Comparison of ENCODE assay signal across 8 cellular contexts in the genomic region with DNA sequence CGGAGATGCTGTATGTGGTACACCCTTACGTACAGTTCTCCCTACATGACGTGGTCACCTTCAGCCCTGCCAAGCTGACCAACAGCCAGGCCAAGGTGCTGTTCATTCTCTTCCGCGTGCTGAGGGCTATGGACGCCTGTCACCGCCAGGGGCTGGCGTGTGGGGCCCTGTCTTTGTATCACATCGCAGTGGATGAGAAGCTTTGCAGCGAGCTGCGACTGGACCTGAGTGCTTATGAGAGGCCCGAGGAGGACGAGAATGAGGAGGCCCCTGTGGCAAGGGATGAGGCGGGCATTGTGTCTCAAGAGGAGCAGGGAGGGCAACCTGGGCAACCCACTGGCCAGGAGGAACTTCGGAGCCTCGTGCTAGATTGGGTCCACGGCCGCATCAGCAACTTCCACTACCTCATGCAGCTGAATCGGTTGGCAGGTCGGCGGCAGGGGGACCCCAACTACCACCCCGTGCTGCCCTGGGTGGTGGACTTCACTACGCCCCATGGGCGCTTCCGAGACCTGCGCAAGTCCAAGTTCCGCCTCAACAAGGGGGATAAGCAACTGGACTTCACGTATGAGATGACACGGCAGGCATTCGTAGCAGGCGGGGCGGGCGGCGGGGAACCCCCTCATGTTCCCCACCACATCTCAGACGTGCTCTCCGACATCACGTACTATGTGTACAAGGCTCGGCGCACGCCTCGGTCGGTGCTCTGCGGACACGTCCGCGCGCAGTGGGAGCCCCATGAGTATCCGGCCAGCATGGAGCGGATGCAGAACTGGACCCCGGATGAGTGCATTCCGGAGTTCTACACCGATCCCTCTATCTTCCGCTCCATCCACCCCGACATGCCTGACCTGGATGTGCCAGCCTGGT. TPM values are rescaled to one million over a fixed set of nuclear protein-coding genes. Genes with fewer than 3 reads are reported as not detected.
DNase-seq lines count a peak whose midpoint lies in the region; ATAC-seq and TF ChIP-seq lines count a peak whose summit lies in the region.

No MANE protein-coding gene starts in this region.

- peaks cover 27 to 51% (median 39%) of the 10 kb centered on the region in 11 experiments for H3K36me3 ChIP-seq in BLaER1 treated with 17β-estradiol and CSF1 and Interleukin-3, amounts not matched to agents 10 nM and 100 nM
- no peaks in the 10 kb centered on the region for H3K36me3 ChIP-seq in Karpas-422 (ENCODE audit: insufficient read depth, low read length)
- H3K36me3 ChIP-seq in colonic mucosa, result no peaks in the 10 kb centered on the region
- no peaks in the 10 kb centered on the region for H3K36me3 ChIP-seq in neural cell (ENCODE audit: insufficient read depth, low read length)

- no peak overlapping the region for H2AFZ ChIP-seq in Karpas-422 (ENCODE audit: low read length)
- H2AFZ ChIP-seq in neural cell (ENCODE audit: low read depth, low read length), result no peak overlapping the region

- H3K4me1 ChIP-seq in BLaER1 treated with 17β-estradiol and CSF1 and Interleukin-3, amounts not matched to agents 10 nM and 100 nM, result peaks cover 76 to 94% (median 87%) of the 10 kb centered on the region in 10 experiments
- H3K4me1 ChIP-seq in Karpas-422 (ENCODE audit: low read length) (peaks cover 43% of the 10 kb centered on the region), colonic mucosa (peaks cover 6% of the 10 kb centered on the region)

- H3K79me2 ChIP-seq in Karpas-422 (ENCODE audit: low read length), result peaks cover 12% of the 10 kb centered on the region
- no peaks in the 10 kb centered on the region for H3K79me2 ChIP-seq in neural cell (replicated peaks; ENCODE audit: insufficient read depth, low read length)

- no peak for ATAC-seq in GM19351 (IDR thresholded peaks at IDR 0.05; ENCODE audit: unreplicated experiment)

- H3K9ac ChIP-seq in BLaER1 treated with 17β-estradiol and CSF1 and Interleukin-3, amounts not matched to agents 10 nM and 100 nM, result peak overlapping the region; percentile 84 to 95 (median 92)
- H3K9ac ChIP-seq in Karpas-422 (ENCODE audit: low read length), result peak overlapping the region; percentile 94
- H3K9ac ChIP-seq in colonic mucosa (ENCODE audit: low read depth in 2 of 2, low read length in 2 of 2), result peak overlapping the region in 1 of 2 donors; percentile 81
- H3K9ac ChIP-seq in neural cell (ENCODE audit: low read length), result no peak overlapping the region

- TF ChIP-seq RAD21 in neural cell (conservative IDR thresholded peaks at IDR 0.05), result no peak

- TF ChIP-seq CTCF in colonic mucosa (IDR thresholded peaks at IDR 0.05) (no peak), neural cell (IDR thresholded peaks at IDR 0.05; ENCODE audit: poor library complexity, severe bottlenecking) (no peak)

- no peaks in the 10 kb centered on the region for H3F3A ChIP-seq in neural cell (ENCODE audit: insufficient read depth, low read length, poor library complexity, severe bottlenecking)

- peaks cover 0 to 56% (median 33%) of the 10 kb centered on the region in 11 experiments; a peak in 16 of 22 replicates for H4K20me1 ChIP-seq in BLaER1 treated with 17β-estradiol and CSF1 and Interleukin-3, amounts not matched to agents 10 nM and 100 nM
- H4K20me1 ChIP-seq in Karpas-422 (ENCODE audit: insufficient read depth, low read depth, low read length) (no peaks in the 10 kb centered on the region), neural cell (ENCODE audit: insufficient read depth) (no peaks in the 10 kb centered on the region)

- intact Hi-C loops in colonic mucosa (cut with DNase I), result no loop called here

- H3K9me2 ChIP-seq in Karpas-422 (replicated peaks; ENCODE audit: insufficient read depth, low read length), result no peaks in the 10 kb centered on the region
- H3K9me2 ChIP-seq in neural cell (ENCODE audit: insufficient read depth, low read length), result no peaks in the 10 kb centered on the region

- peak overlapping the region; percentile 72 to 86 (median 80); a peak in 19 of 20 replicates for H3K4me3 ChIP-seq in BLaER1 treated with 17β-estradiol and CSF1 and Interleukin-3, amounts not matched to agents 10 nM and 100 nM
- H3K4me3 ChIP-seq in Karpas-422 (ENCODE audit: low read length), result peak overlapping the region; percentile 95
- peak overlapping the region; percentile 77 for H3K4me3 ChIP-seq in colonic mucosa
- H3K4me3 ChIP-seq in neural cell (ENCODE audit: low read length), result peak overlapping the region; percentile 80

- H3K4me2 ChIP-seq in BLaER1 treated with 17β-estradiol and CSF1 and Interleukin-3, amounts not matched to agents 10 nM and 100 nM, result peak overlapping the region; percentile 94 to 100 (median 99)
- H3K4me2 ChIP-seq in Karpas-422 (ENCODE audit: low read depth, low read length, poor library complexity, severe bottlenecking) (peak overlapping the region; percentile 98), neural cell (ENCODE audit: low read length) (no peak overlapping the region)

- H3K27ac ChIP-seq in BLaER1 treated with 17β-estradiol and CSF1 and Interleukin-3, amounts not matched to agents 10 nM and 100 nM, result peak overlapping the region; percentile 1 to 99 (median 96); a peak in 18 of 22 replicates
- no peak overlapping the region for H3K27ac ChIP-seq in Karpas-422 (ENCODE audit: low read length)
- H3K27ac ChIP-seq in colonic mucosa, result no peak overlapping the region
- no peak overlapping the region for H3K27ac ChIP-seq in neural cell (ENCODE audit: low read length)

- DNase-seq in Karpas-422 (no peak), colonic mucosa (no peak), DMS79 treated with DMSO at 0.1 percent for 48 hours (lab: John Stamatoyannopoulos, UW) (no peak), UCSD-AML1 (lab: John Stamatoyannopoulos, UW; ENCODE audit: unreplicated experiment) (no peak), NCI-H748 treated with DMSO at 0.1 percent for 48 hours (lab: John Stamatoyannopoulos, UW) (no peak)

- no peaks in the 10 kb centered on the region for H3K9me3 ChIP-seq in BLaER1 treated with 17β-estradiol and CSF1 and Interleukin-3, amounts not matched to agents 10 nM and 100 nM (replicated peaks in 1 of 11)
- H3K9me3 ChIP-seq in Karpas-422 (ENCODE audit: low read length) (no peaks in the 10 kb centered on the region), colonic mucosa (no peaks in the 10 kb centered on the region), neural cell (ENCODE audit: low read length) (no peaks in the 10 kb centered on the region)

- no peak for TF ChIP-seq EP300 in neural cell (conservative IDR thresholded peaks at IDR 0.05; ENCODE audit: poor library complexity, severe bottlenecking)

- no peaks in the 10 kb centered on the region for H3K27me3 ChIP-seq in BLaER1 treated with 17β-estradiol and CSF1 and Interleukin-3, amounts not matched to agents 10 nM and 100 nM
- H3K27me3 ChIP-seq in Karpas-422 (ENCODE audit: low read length), result no peaks in the 10 kb centered on the region
- H3K27me3 ChIP-seq in colonic mucosa, result no peaks in the 10 kb centered on the region
- no peaks in the 10 kb centered on the region for H3K27me3 ChIP-seq in neural cell (ENCODE audit: insufficient read depth, low read depth, low read length)

TF ChIP-seq in neural cell, 6 proteins besides CTCF, POLR2A, EP300 and RAD21:
- no peak for TF ChIP-seq TAF1 (IDR thresholded peaks at IDR 0.05; ENCODE audit: low read depth)

RNA-seq across cellular contexts. Expression of gene WDR81, which starts 1.4 kb away (rescaled TPM):
- 11.7 and 28.9 TPM in 2 replicates for total RNA-seq in Karpas-422 (2014; rRNA removed; shearing (Covaris generic); ENCODE audit: low replicate concordance)
- total RNA-seq in colonic mucosa, result 10 to 100 TPM in 1 of 2 donors, 1 to 10 TPM in 1; 9.2 to 16.0 TPM
- 5.4 and 5.8 TPM in 2 replicates for polyA plus RNA-seq in neural cell
- 12.7 and 16.8 TPM in 2 replicates for polyA minus RNA-seq in neural cell

RNA-seq across cellular contexts. Expression of gene TLCD2, which starts 15.7 kb away (rescaled TPM):
- total RNA-seq in Karpas-422 (2014; rRNA removed; shearing (Covaris generic); ENCODE audit: low replicate concordance), result not detected in 2 replicates
- 10 to 100 TPM; 30.2 to 32.6 TPM for total RNA-seq in colonic mucosa
- 0.08 and 0.14 TPM in 2 replicates for polyA plus RNA-seq in neural cell
- polyA minus RNA-seq in neural cell, result under 0.01 TPM in 1 of 2 replicates, not detected in the other

RNA-seq across cellular contexts. Expression of gene SERPINF2, which starts 16.8 kb away (rescaled TPM):
- total RNA-seq in Karpas-422 (2014; rRNA removed; shearing (Covaris generic); ENCODE audit: low replicate concordance), result 0.19 and 0.32 TPM in 2 replicates
- 1 to 10 TPM; 1.0 to 1.7 TPM for total RNA-seq in colonic mucosa
- 1.6 TPM in 1 of 2 replicates, not detected in the other for polyA plus RNA-seq in neural cell
- polyA minus RNA-seq in neural cell, result not detected in 2 replicates

RNA-seq across cellular contexts. Expression of gene SERPINF1, which starts 36.0 kb away (rescaled TPM):
- 45.5 and 62.2 TPM in 2 replicates for total RNA-seq in Karpas-422 (2014; rRNA removed; shearing (Covaris generic); ENCODE audit: low replicate concordance)
- total RNA-seq in colonic mucosa, result 10 to 100 TPM; 13.3 to 39.7 TPM
- 0.50 and 6.1 TPM in 2 replicates for polyA plus RNA-seq in neural cell
- polyA minus RNA-seq in neural cell, result 1.2 TPM in 1 of 2 replicates, not detected in the other

RNA-seq across cellular contexts. Expression of gene PRPF8, which starts 41.2 kb away (rescaled TPM):
- total RNA-seq in Karpas-422 (2014; rRNA removed; shearing (Covaris generic); ENCODE audit: low replicate concordance), result 105 and 130 TPM in 2 replicates
- 100 to 1,000 TPM; 172 to 292 TPM for total RNA-seq in colonic mucosa
- polyA plus RNA-seq in neural cell, result 43.9 and 56.9 TPM in 2 replicates
- 149 and 158 TPM in 2 replicates for polyA minus RNA-seq in neural cell

Comparison
In these comparisons a context has a peak if more than half of its experiments do, and no peak if none do; other contexts are left out.
1. H3K27ac ChIP-seq: peak in BLaER1 treated with 17β-estradiol and CSF1 and Interleukin-3, amounts not matched to agents 10 nM and 100 nM (11 of 11); none in Karpas-422 (single experiment), colonic mucosa (single experiment) and neural cell (single experiment).
2. RNA of gene TLCD2, which starts 15.7 kb away (total RNA-seq): 30.2 to 32.6 TPM in colonic mucosa; not detected in Karpas-422; every median in the first group is over 10 times any median in the second.
3. Peak in every context shown above with its lines, with median percentiles within 50 percentile points of each other: H3K4me3 ChIP-seq.